ENCODE assay signal across 10 cellular contexts in genomic region chr3:194714122-194714425, GRCh38.
"Had no signal": no experiment of that assay in that cellular context is flagged by ENCODE, and none has a peak within 500 bp of the region (broad histone marks: within the 10 kb centered on the region; RNA-seq: fewer than 3 reads in every experiment).

No MANE protein-coding gene starts in this region.

- H3K4me3 ChIP-seq: GM23248, HAP-1 had no signal

- H3K27ac Mint-ChIP-seq: HFFc6 had no signal

- H3K36me3 Mint-ChIP-seq: IgD-negative memory B cell had no signal

- H3K27ac ChIP-seq: GM23248, HL-60 had no signal

- H3K4me3 Mint-ChIP-seq: HFFc6, IgD-negative memory B cell had no signal

- H2AFZ ChIP-seq: GM23248 had no signal

- H3K36me3 ChIP-seq: HAP-1 had no signal

- H3K4me1 Mint-ChIP-seq: IgD-negative memory B cell had no signal

- ATAC-seq: HCT116, HepG2 had no signal

- H3K9me3 Mint-ChIP-seq: HFFc6, IgD-negative memory B cell had no signal

- DNase-seq: GM23248, GOT3, H7, HFFc6, KBM-7 had no signal

- FAIRE-seq: HepG2 had no signal

- H3K27me3 Mint-ChIP-seq: IgD-negative memory B cell had no signal

- H3K9me3 ChIP-seq: HAP-1 had no signal
